11 cellular contexts compared by ENCODE assay signal in genomic region chr16:70789231-70789926, GRCh38. TPM values are rescaled to one million over a fixed set of nuclear protein-coding genes. Genes with fewer than 3 reads are reported as not detected.
A peak's percentile ranks its signal among the peaks of the same experiment; 100 is the strongest.
DNase-seq lines count a peak whose midpoint lies in the region; ATAC-seq and TF ChIP-seq lines count a peak whose summit lies in the region.
"Had no signal": no experiment of that assay in that cellular context is flagged by ENCODE, and none has a peak within 500 bp of the region (broad histone marks: within the 10 kb centered on the region; RNA-seq: fewer than 3 reads in every experiment).

No MANE protein-coding gene starts in this region.

- POLR2A ChIA-PET in RWPE1 (lab: Yijun Ruan, JAX; ENCODE audit: low non-redundant PET): interaction anchor here (0.6 kb wide), 1 partner anchor 12 kb away, joined by 3 read pairs; no protein-coding TSS in a partner anchor

- TF ChIP-seq POLR2A in ovary (IDR thresholded peaks at IDR 0.05): no peak

- no peaks in the 10 kb centered on the region for H3K9me3 ChIP-seq in BE2C
- no peaks in the 10 kb centered on the region for H3K9me3 ChIP-seq in ovary

- H3K27me3 ChIP-seq in BE2C (no peaks in the 10 kb centered on the region), ovary (no peaks in the 10 kb centered on the region)

- no peak for TF ChIP-seq EP300 in ovary (IDR thresholded peaks at IDR 0.05)

- peak overlapping the region; percentile 9; the same call in 1 of the 2 replicates for H3K27ac ChIP-seq in RWPE1
- peak overlapping the region in 1 of 2 donors; percentile 17 for H3K27ac ChIP-seq in ovary

- H3K4me1 ChIP-seq in BE2C (no peaks in the 10 kb centered on the region), ovary (ENCODE audit: insufficient read depth) (peaks cover 2% of the 10 kb centered on the region)

- CTCF ChIA-PET in RWPE1 (lab: Yijun Ruan, JAX): no interaction called here

- no peak for ATAC-seq in HG03571 (IDR thresholded peaks at IDR 0.05; ENCODE audit: unreplicated experiment)
- ATAC-seq in HG03095 (IDR thresholded peaks at IDR 0.05; ENCODE audit: unreplicated experiment): no peak
- ATAC-seq: activated CD4-positive, CD25-positive, alpha-beta regulatory T cell treated with anti-CD3 and anti-CD28 coated beads, Interleukin-2, amount 50 U/mL, for 24 hours had no signal

- H3K4me3 ChIP-seq in BE2C (ENCODE audit: low read depth, low read length): no peak overlapping the region
- H3K4me3 ChIP-seq in fibroblast of mammary gland (ENCODE audit: control insufficient read depth, low read depth, low read length): peak overlapping the region; percentile 25
- no peak overlapping the region for H3K4me3 ChIP-seq in ovary
- H3K4me3 ChIP-seq: lung had no signal

- intact Hi-C loops in ovary (cut with DNase I): no loop called here

- WGBS in ovary, 3 donors: 19 to 26% (median 22%) methylated on average over 14 of the region's 14 CpGs

- peaks cover 3% of the 10 kb centered on the region for H3K36me3 ChIP-seq in BE2C
- no peaks in the 10 kb centered on the region for H3K36me3 ChIP-seq in ovary

- DNase-seq in BE2C (peak; percentile 69), RWPE1 (ENCODE audit: low spot score) (no peak), fibroblast of mammary gland (ENCODE audit: low read depth) (peak; percentile 88), ovary (peak; percentile 83 to 93 (median 90)), DMS153 (lab: John Stamatoyannopoulos, UW) (no peak)
- no peak for DNase-seq in stimulated activated CD4-positive, alpha-beta T cell treated with anti-CD3 and anti-CD28 coated beads, Interleukin-2, amount 100 ng/mL, for 48 hours
- DNase-seq: CD4-positive, alpha-beta T cell had no signal

- TF ChIP-seq CTCF in BE2C (IDR thresholded peaks at IDR 0.05; ENCODE audit: low read depth, low read length) (no peak), RWPE1 (conservative IDR thresholded peaks at IDR 0.05; ENCODE audit: low read depth) (no peak), fibroblast of mammary gland (conservative IDR thresholded peaks at IDR 0.05; ENCODE audit: control insufficient read depth, insufficient read depth, low read depth, low read length) (no peak), ovary (IDR thresholded peaks at IDR 0.05) (no peak)

RNA-seq across cellular contexts. Expression of gene VAC14, which starts 11.6 kb away (rescaled TPM):
- polyA plus RNA-seq in BE2C (2012; ENCODE audit: insufficient read depth, insufficient read length, low read depth): 24.1 TPM
- 10 to 100 TPM; 15.5 to 32.4 (median 24.2) TPM for total RNA-seq in ovary
- 10 to 100 TPM in 1 of 2 donors, 1 to 10 TPM in 1; 9.9 to 19.5 TPM for polyA plus RNA-seq in ovary

Comparison
In these comparisons a context has a peak if more than half of its experiments do, and no peak if none do; other contexts are left out.
1. DNase-seq: peak in BE2C (single experiment), fibroblast of mammary gland (single experiment) and ovary (5 of 5); none in RWPE1 (single experiment), DMS153 (single experiment) and stimulated activated CD4-positive, alpha-beta T cell treated with anti-CD3 and anti-CD28 coated beads, Interleukin-2, amount 100 ng/mL, for 48 hours (0 of 2).